Comparison of ENCODE assay signal across 6 cellular contexts in genomic region chr10:67530990-67531389, GRCh38.
A peak's percentile ranks its signal among the peaks of the same experiment; 100 is the strongest.
DNase-seq lines count a peak whose midpoint lies in the region; ATAC-seq, FAIRE-seq and TF ChIP-seq lines count a peak whose summit lies in the region.
"Not testable (repeated sequence)": the region's sequence is repeated elsewhere in the genome, so short reads cannot be mapped to it uniquely, and the experiment has no call there.

No MANE protein-coding gene starts in this region.

- not testable (repeated sequence) for H3K79me2 ChIP-seq in H9 (ENCODE audit: insufficient read depth, low read length); HepG2 (ENCODE audit: insufficient read depth, low read length)

- H3K4me1 ChIP-seq in H9 (ENCODE audit: insufficient read depth, low read length); Panc1 (ENCODE audit: control insufficient read depth, insufficient read depth, low read length); HepG2 (ENCODE audit: insufficient read depth, low read length): not testable (repeated sequence)

- not testable (repeated sequence) for H2AK5ac ChIP-seq in H9 (ENCODE audit: insufficient read length, low read length)

- not testable (repeated sequence) for H3K23ac ChIP-seq in H9 (ENCODE audit: insufficient read length, low read depth, low read length)

- H2BK20ac ChIP-seq in H9 (ENCODE audit: low read depth, low read length, poor library complexity, severe bottlenecking): not testable (repeated sequence)

- TF ChIP-seq CTCF in C4-2B (conservative IDR thresholded peaks at IDR 0.05) (peak; percentile 13), GM12864 (IDR thresholded peaks at IDR 0.05; ENCODE audit: low read depth, low read length, missing control alignments) (peak; percentile 32), H9 (conservative IDR thresholded peaks at IDR 0.05) (peak; percentile 24; the same call in 2 of the 3 replicates), LNCaP clone FGC (IDR thresholded peaks at IDR 0.05; ENCODE audit: control insufficient read depth, extremely low read depth, insufficient read depth) (0 out of 2 replicates have a peak, but pooled peaks have one; percentile 8), Panc1 (IDR thresholded peaks at IDR 0.05) (peak; percentile 27; the same call in 1 of the 2 replicates), HepG2 (CRISPR knock-in tag; IDR thresholded peaks at IDR 0.05) (0 out of 2 replicates have a peak, but pooled peaks have one; percentile 19)

- CTCF ChIA-PET in Panc1 (lab: Charles Lee); HepG2 (lab: Yijun Ruan, JAX; ENCODE audit: low intra/inter-chr PET ratio, low total read pairs): not testable (repeated sequence)

- not testable (repeated sequence) for DNase-seq in GM12864 (ENCODE audit: low read depth); H9; LNCaP clone FGC (ENCODE audit: low read depth); Panc1 (ENCODE audit: low read depth, low spot score); HepG2 (ENCODE audit: low spot score)

- H3K4ac ChIP-seq in H9 (ENCODE audit: low read depth, low read length): not testable (repeated sequence)

- not testable (repeated sequence) for H3K27ac Mint-ChIP-seq in H9

- H4K8ac ChIP-seq in H9 (replicated peaks; ENCODE audit: insufficient read length, low read depth, low read length): not testable (repeated sequence)

- H3K4me3 ChIP-seq in GM12864 (ENCODE audit: low read depth, low read length); LNCaP clone FGC (ENCODE audit: low read depth, low read length); Panc1 (ENCODE audit: low read depth in 2 of 2, low read length in 2 of 2); HepG2 (replicated peaks in 1 of 3; ENCODE audit: insufficient read depth in 1 of 3, low read depth in 2 of 3, low read length in 3 of 3): not testable (repeated sequence)

- not testable (repeated sequence) for H3K4me1 Mint-ChIP-seq in H9

- intact Hi-C loops in Panc1 (cut with micrococcal nuclease; ENCODE audit: unreplicated experiment); HepG2 (cut with micrococcal nuclease; ENCODE audit: unreplicated experiment): not testable (repeated sequence)

- H2BK15ac ChIP-seq in H9 (ENCODE audit: low read depth, low read length): not testable (repeated sequence)

- peaks cover 17 to 21% of the 10 kb centered on the region in 2 experiments for H3K9me3 Mint-ChIP-seq in H9

- not testable (repeated sequence) for H4K20me1 ChIP-seq in H9 (ENCODE audit: control insufficient read depth, insufficient read depth, insufficient read length); HepG2 (ENCODE audit: insufficient read depth, low read length)

- TF ChIP-seq EP300 in HepG2 (IDR thresholded peaks at IDR 0.05; ENCODE audit: low read depth in 2 of 2, low read length in 2 of 2); HepG2 (CRISPR knock-in tag; IDR thresholded peaks at IDR 0.05; ENCODE audit: borderline replicate concordance): not testable (repeated sequence)

- H3K36me3 Mint-ChIP-seq in H9 (ENCODE audit: insufficient read depth in 1 of 3, low read depth in 3 of 3): peaks cover 3 to 15% (median 11%) of the 10 kb centered on the region in 3 experiments; a peak in 6 of 7 replicates

- H3K36me3 ChIP-seq in Panc1 (ENCODE audit: control insufficient read depth, insufficient read depth, low read length); HepG2 (replicated peaks in 1 of 2; ENCODE audit: control insufficient read depth in 1 of 2, insufficient read depth in 2 of 2, low read length in 2 of 2): not testable (repeated sequence)

- H2AFZ ChIP-seq in H9 (ENCODE audit: low read length); HepG2 (ENCODE audit: low read length): not testable (repeated sequence)

- not testable (repeated sequence) for H3K23me2 ChIP-seq in H9 (ENCODE audit: insufficient read length, low read depth, low read length, poor library complexity, severe bottlenecking)

- H3T11ph ChIP-seq in H9 (ENCODE audit: low read length): not testable (repeated sequence)

- H2BK12ac ChIP-seq in H9 (ENCODE audit: insufficient read length, low read depth, low read length): not testable (repeated sequence)

- not testable (repeated sequence) for H3K27me3 ChIP-seq in H9 (ENCODE audit: insufficient read depth, low read length); Panc1 (ENCODE audit: control insufficient read depth, insufficient read depth, low read length); HepG2 (ENCODE audit: control insufficient read depth in 1 of 2, insufficient read depth in 2 of 2, low read length in 2 of 2)

- not testable (repeated sequence) for FAIRE-seq in HepG2 (lab: Jason Lieb, UNC)

- not testable (repeated sequence) for H3K9ac ChIP-seq in H9 (ENCODE audit: extremely low read depth, insufficient read length, low read length); HepG2 (ENCODE audit: insufficient read depth, low read depth, low read length)

- not testable (repeated sequence) for BruUV-seq in Panc1 (replicated peaks; lab: Mats Ljungman, UMichigan); HepG2 (replicated peaks; lab: Mats Ljungman, UMichigan)

- POLR2A ChIA-PET in Panc1 (lab: Charles Lee); HepG2 (lab: Yijun Ruan, JAX): not testable (repeated sequence)

- not testable (repeated sequence) for H3K4me3 Mint-ChIP-seq in H9

- not testable (repeated sequence) for H4K91ac ChIP-seq in H9 (ENCODE audit: insufficient read length, low read depth, low read length)

- H2BK5ac ChIP-seq in H9 (ENCODE audit: insufficient read length, low read length): not testable (repeated sequence)

- no CpG with 5 or more reads among the region's 3 CpGs for WGBS in H9 (ENCODE audit: extremely low coverage, insufficient read length, low lambda C conversion rate)
- 0% methylated on average over 3 of the region's 3 CpGs for WGBS in HepG2 (ENCODE audit: low lambda C conversion rate)

- H3K14ac ChIP-seq in H9 (ENCODE audit: insufficient read depth, low read length): not testable (repeated sequence)

- H3K56ac ChIP-seq in H9 (ENCODE audit: insufficient read length, low read depth, low read length): not testable (repeated sequence)

- not testable (repeated sequence) for ATAC-seq in Panc1
- ATAC-seq in HepG2: peak; percentile 63

- not testable (repeated sequence) for H3K4me2 ChIP-seq in H9 (ENCODE audit: insufficient read depth, insufficient read length, low read length); HepG2 (ENCODE audit: low read depth, low read length)

- TF ChIP-seq RAD21 in HepG2 (CRISPR knock-in tag; IDR thresholded peaks at IDR 0.05): not testable (repeated sequence)

- not testable (repeated sequence) for H2BK120ac ChIP-seq in H9 (ENCODE audit: low read depth, low read length, poor library complexity, severe bottlenecking)

- H3K79me1 ChIP-seq in H9 (ENCODE audit: insufficient read depth, low read depth, low read length, poor library complexity, severe bottlenecking): not testable (repeated sequence)

- not testable (repeated sequence) for H3K27me3 Mint-ChIP-seq in H9 (ENCODE audit: low read depth)

- TF ChIP-seq POLR2A in HepG2 (IDR thresholded peaks at IDR 0.05; ENCODE audit: insufficient read depth in 1 of 2, low read depth in 2 of 2, low read length in 2 of 2): not testable (repeated sequence)

- H3K9me3 ChIP-seq in H9 (ENCODE audit: control insufficient read depth, low read depth, low read length); Panc1 (ENCODE audit: control insufficient read depth, insufficient read depth, low read depth, low read length); HepG2 (ENCODE audit: low read length): not testable (repeated sequence)

- not testable (repeated sequence) for H4K5ac ChIP-seq in H9 (ENCODE audit: insufficient read length, low read depth, low read length)

- in situ Hi-C loops in Panc1 (cut with HindIII; ENCODE audit: low pct_unique_long_range_greater_than_20kb, low sequenced_read_pairs); HepG2 (cut with HindIII; ENCODE audit: extremely low pct_ligation_motif_present, low pct_unique_long_range_greater_than_20kb): not testable (repeated sequence)

- not testable (repeated sequence) for H3K18ac ChIP-seq in H9 (ENCODE audit: insufficient read length, low read depth, low read length)

- H3K27ac ChIP-seq in C4-2B; H9 (ENCODE audit: insufficient read length, low read depth, low read length); Panc1 (ENCODE audit: low read length); HepG2 (ENCODE audit: extremely low read length, insufficient read depth, low read length): not testable (repeated sequence)
